8 cellular contexts compared by ENCODE assay signal in genomic region chrX:33434256-33435092, GRCh38.
A peak's percentile ranks its signal among the peaks of the same experiment; 100 is the strongest.
DNase-seq lines count a peak whose midpoint lies in the region; ATAC-seq and TF ChIP-seq lines count a peak whose summit lies in the region.

No MANE protein-coding gene starts in this region.

- H3K36me3 ChIP-seq in body of pancreas (replicated peaks in 1 of 2; ENCODE audit: insufficient read depth in 1 of 2, low read depth in 2 of 2) (no peaks in the 10 kb centered on the region), iPS DF 6.9 (ENCODE audit: control insufficient read depth, insufficient read depth, low read length) (no peaks in the 10 kb centered on the region)

- H3K4me3 ChIP-seq in AG04450 (ENCODE audit: low read depth, low read length), result no peak overlapping the region
- no peak overlapping the region for H3K4me3 ChIP-seq in Jurkat, Clone E6-1 (ENCODE audit: low read length)
- no peak overlapping the region for H3K4me3 ChIP-seq in body of pancreas
- H3K4me3 ChIP-seq in iPS DF 6.9 (ENCODE audit: low read length), result no peak overlapping the region

- H3K9me3 ChIP-seq in AG04450 (ENCODE audit: control insufficient read depth, insufficient read depth, low read length), result no peaks in the 10 kb centered on the region
- H3K9me3 ChIP-seq in body of pancreas, result no peaks in the 10 kb centered on the region
- no peaks in the 10 kb centered on the region for H3K9me3 ChIP-seq in iPS DF 6.9 (ENCODE audit: control insufficient read depth, insufficient read depth, low read length)

- WGBS in body of pancreas, 2 donors, result 12 to 24% methylated on average over 9 to 10 of the region's 11 CpGs
- WGBS in iPS DF 6.9 (ENCODE audit: insufficient coverage, insufficient read length), result no CpG with 5 or more reads among the region's 11 CpGs

- intact Hi-C loops in body of pancreas (cut with DNase I), result no loop called here

- no peaks in the 10 kb centered on the region for H3K27me3 ChIP-seq in AG04450 (ENCODE audit: control insufficient read depth, insufficient read depth, low read length)
- H3K27me3 ChIP-seq in body of pancreas, result no peaks in the 10 kb centered on the region
- H3K27me3 ChIP-seq in iPS DF 6.9 (ENCODE audit: control insufficient read depth, insufficient read depth, low read length), result no peaks in the 10 kb centered on the region

- CTCF ChIA-PET in AG04450 (lab: Charles Lee), result interaction anchor here (0.5 to 2.2 kb wide), 4 partner anchors 11 to 867 kb away, joined by 3 to 11 read pairs (median 4); no protein-coding TSS in a partner anchor

- POLR2A ChIA-PET in AG04450 (lab: Yijun Ruan, JAX), result no interaction called here

- DNase-seq in AG04450 (ENCODE audit: low read depth, low spot score), result peak; percentile 0
- DNase-seq in Jurkat, Clone E6-1 (ENCODE audit: low read depth, low spot score), result peak; percentile 45
- DNase-seq in RPMI8226, result peak; percentile 41
- DNase-seq in body of pancreas, result peak; percentile 46 to 74 (median 56)
- peak; percentile 52 for DNase-seq in iPS DF 6.9 (ENCODE audit: low read depth, low spot score)
- peak; percentile 3 for DNase-seq in stimulated activated CD4-positive, alpha-beta T cell treated with anti-CD3 and anti-CD28 coated beads, Interleukin-12 subunit alpha, Interleukin-12 subunit beta, amount 100 ng/mL, for 4 hours

- TF ChIP-seq CTCF in AG04450 (IDR thresholded peaks at IDR 0.05; ENCODE audit: low read depth, low read length) (peak; percentile 65), body of pancreas (IDR thresholded peaks at IDR 0.05) (peak; percentile 48 to 73 (median 54))

- ATAC-seq in GM18499 (IDR thresholded peaks at IDR 0.05; ENCODE audit: insufficient read depth, unreplicated experiment), result peak; percentile 77
- no peak for ATAC-seq in body of pancreas
- no peak for ATAC-seq in HG03439 (IDR thresholded peaks at IDR 0.05; ENCODE audit: unreplicated experiment)

- H3K4me1 ChIP-seq in body of pancreas (no peaks in the 10 kb centered on the region), iPS DF 6.9 (ENCODE audit: control insufficient read depth, insufficient read depth, low read length) (no peaks in the 10 kb centered on the region)

- H3K27ac ChIP-seq in AG04450 (ENCODE audit: low read depth, low read length) (no peak overlapping the region), body of pancreas (no peak overlapping the region), iPS DF 6.9 (ENCODE audit: low read length) (no peak overlapping the region)

- no peak for TF ChIP-seq POLR2A in body of pancreas (IDR thresholded peaks at IDR 0.05)

Comparison
In these comparisons a context has a peak if more than half of its experiments do, and no peak if none do; other contexts are left out.
1. DNase-seq: peak in every context shown above with its lines; median percentile 56 in body of pancreas; 52 in iPS DF 6.9; 45 in Jurkat, Clone E6-1; 41 in RPMI8226; 3 in stimulated activated CD4-positive, alpha-beta T cell treated with anti-CD3 and anti-CD28 coated beads, Interleukin-12 subunit alpha, Interleukin-12 subunit beta, amount 100 ng/mL, for 4 hours; 0 in AG04450.